In the genomic region with DNA sequence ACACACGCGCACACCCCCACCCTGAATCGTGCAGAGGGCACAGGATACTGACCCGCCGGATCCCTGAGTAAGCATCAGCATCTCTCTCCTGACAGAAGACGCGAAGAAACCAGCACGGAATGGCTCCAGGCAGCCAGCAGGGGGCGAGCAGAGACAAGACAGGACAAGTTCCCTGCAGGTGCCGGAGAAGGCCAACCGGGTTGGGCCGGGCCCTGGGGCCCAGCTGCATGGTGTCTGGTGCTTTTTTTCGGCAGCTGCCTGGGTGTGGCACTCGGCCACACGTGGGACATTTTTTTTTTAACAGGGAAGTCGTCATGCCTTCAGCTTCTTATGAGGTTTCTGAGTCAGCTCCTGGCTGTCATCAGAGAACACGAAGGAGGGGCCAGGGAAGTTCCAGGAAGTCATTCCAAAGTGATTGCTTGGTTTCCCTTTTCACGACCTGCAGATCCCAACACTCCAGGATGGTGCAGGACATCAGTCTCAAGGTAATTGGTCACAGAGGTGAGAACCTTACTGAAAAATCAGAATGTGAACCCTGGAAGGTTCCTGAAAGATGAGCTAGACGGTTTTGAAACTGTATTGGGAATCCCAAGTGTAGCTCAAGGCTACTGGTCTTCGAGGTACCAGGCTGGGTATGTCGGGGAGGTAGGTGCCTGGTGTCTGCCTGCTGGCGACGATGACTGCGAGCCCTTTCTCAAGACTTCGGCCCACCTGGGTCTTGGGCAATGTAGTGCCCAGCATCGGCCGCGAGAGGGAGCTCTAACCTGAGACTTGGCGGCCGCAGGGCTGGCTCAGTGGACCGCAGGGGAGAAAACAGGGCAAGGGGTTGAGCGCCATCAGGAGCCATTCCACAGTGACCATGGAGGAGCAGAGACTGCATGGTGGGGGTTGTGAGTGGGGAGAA, we compare ENCODE assay signal across 8 cellular contexts.
DNase-seq lines count a peak whose midpoint lies in the region; ATAC-seq and TF ChIP-seq lines count a peak whose summit lies in the region.

No MANE protein-coding gene starts in this region.

- peak overlapping the region; percentile 50 for H3K27ac Mint-ChIP-seq in activated T-helper 2 cell treated with anti-CD3 and anti-CD28 coated beads, Interferon-gamma antibody, Interleukin-2, Interleukin-4, amounts not matched to agents 10 μg/mL and 5 μg/mL and 100 μg/mL, durations not matched to agents 14 hours and 24 hours and 36 hours

- intact Hi-C loops in activated T-helper 2 cell treated with anti-CD3 and anti-CD28 coated beads, Interferon-gamma antibody, Interleukin-2, Interleukin-4, amounts not matched to agents 10 μg/mL and 5 μg/mL and 100 μg/mL, durations not matched to agents 14 hours and 24 hours and 36 hours (cut with micrococcal nuclease): loop anchor here (1.0 kb wide), 1 partner anchor 504 kb away; no protein-coding TSS in a partner anchor

- H3K36me3 ChIP-seq in RWPE2 (ENCODE audit: low read depth): no peaks in the 10 kb centered on the region
- no peaks in the 10 kb centered on the region for H3K36me3 ChIP-seq in neural cell (ENCODE audit: insufficient read depth, low read length)

- H3K4me3 ChIP-seq in RWPE2 (ENCODE audit: severe bottlenecking) (no peak overlapping the region), neural cell (ENCODE audit: low read length) (no peak overlapping the region)

- no peaks in the 10 kb centered on the region for H4K20me1 ChIP-seq in neural cell (ENCODE audit: insufficient read depth)

- H3K27me3 ChIP-seq in RWPE2 (ENCODE audit: insufficient read depth, poor library complexity, severe bottlenecking): no peaks in the 10 kb centered on the region
- no peaks in the 10 kb centered on the region for H3K27me3 ChIP-seq in neural cell (ENCODE audit: insufficient read depth, low read depth, low read length)

- H3K4me1 Mint-ChIP-seq in activated T-helper 2 cell treated with anti-CD3 and anti-CD28 coated beads, Interferon-gamma antibody, Interleukin-2, Interleukin-4, amounts not matched to agents 10 μg/mL and 5 μg/mL and 100 μg/mL, durations not matched to agents 14 hours and 24 hours and 36 hours (ENCODE audit: low read depth): peaks cover 11% of the 10 kb centered on the region

- H3K4me2 ChIP-seq in neural cell (ENCODE audit: low read length): no peak overlapping the region

- H3K9me2 ChIP-seq in neural cell (ENCODE audit: insufficient read depth, low read length): no peaks in the 10 kb centered on the region

- TF ChIP-seq CTCF in LNCAP (IDR thresholded peaks at IDR 0.05) (peak; percentile 93), RWPE2 (IDR thresholded peaks at IDR 0.05; ENCODE audit: poor library complexity, severe bottlenecking) (peak; percentile 96), neural cell (IDR thresholded peaks at IDR 0.05; ENCODE audit: poor library complexity, severe bottlenecking) (peak; percentile 88)

- H3K27ac ChIP-seq in RWPE2 (ENCODE audit: poor library complexity, severe bottlenecking) (peak overlapping the region; percentile 84), neural cell (ENCODE audit: low read length) (no peak overlapping the region)

- H3K27me3 Mint-ChIP-seq in activated T-helper 2 cell treated with anti-CD3 and anti-CD28 coated beads, Interferon-gamma antibody, Interleukin-2, Interleukin-4, amounts not matched to agents 10 μg/mL and 5 μg/mL and 100 μg/mL, durations not matched to agents 14 hours and 24 hours and 36 hours (ENCODE audit: low read depth): peaks cover 2% of the 10 kb centered on the region

- H3K9me3 Mint-ChIP-seq in activated T-helper 2 cell treated with anti-CD3 and anti-CD28 coated beads, Interferon-gamma antibody, Interleukin-2, Interleukin-4, amounts not matched to agents 10 μg/mL and 5 μg/mL and 100 μg/mL, durations not matched to agents 14 hours and 24 hours and 36 hours: no peaks in the 10 kb centered on the region

- no peaks in the 10 kb centered on the region for H3F3A ChIP-seq in neural cell (ENCODE audit: insufficient read depth, low read length, poor library complexity, severe bottlenecking)

- no peak overlapping the region for H2AFZ ChIP-seq in neural cell (ENCODE audit: low read depth, low read length)

- no peaks in the 10 kb centered on the region for H3K79me2 ChIP-seq in neural cell (replicated peaks; ENCODE audit: insufficient read depth, low read length)

- no peaks in the 10 kb centered on the region for H3K36me3 Mint-ChIP-seq in activated T-helper 2 cell treated with anti-CD3 and anti-CD28 coated beads, Interferon-gamma antibody, Interleukin-2, Interleukin-4, amounts not matched to agents 10 μg/mL and 5 μg/mL and 100 μg/mL, durations not matched to agents 14 hours and 24 hours and 36 hours (ENCODE audit: low read depth)

- peak; percentile 90 for TF ChIP-seq RAD21 in neural cell (conservative IDR thresholded peaks at IDR 0.05)

- TF ChIP-seq EP300 in neural cell (conservative IDR thresholded peaks at IDR 0.05; ENCODE audit: poor library complexity, severe bottlenecking): no peak

- H3K9ac ChIP-seq in neural cell (ENCODE audit: low read length): no peak overlapping the region

- H3K9me3 ChIP-seq in RWPE2 (ENCODE audit: severe bottlenecking) (no peaks in the 10 kb centered on the region), neural cell (ENCODE audit: low read length) (no peaks in the 10 kb centered on the region)

- peaks cover 21% of the 10 kb centered on the region for H3K4me1 ChIP-seq in RWPE2 (ENCODE audit: insufficient read depth, poor library complexity, severe bottlenecking)

- ATAC-seq in GM21526 (IDR thresholded peaks at IDR 0.05; ENCODE audit: low FRiP score, unreplicated experiment) (peak; percentile 73), RWPE2 (ENCODE audit: low read depth) (peak; percentile 73)

- H3K4me3 Mint-ChIP-seq in activated T-helper 2 cell treated with anti-CD3 and anti-CD28 coated beads, Interferon-gamma antibody, Interleukin-2, Interleukin-4, amounts not matched to agents 10 μg/mL and 5 μg/mL and 100 μg/mL, durations not matched to agents 14 hours and 24 hours and 36 hours (ENCODE audit: low read depth): no peak overlapping the region

- peak; percentile 47 for DNase-seq in CMK (ENCODE audit: low read depth)
- DNase-seq in RWPE2 (ENCODE audit: low spot score): peak; percentile 100
- DNase-seq in activated T-helper 2 cell treated with anti-CD3 and anti-CD28 coated beads, Interferon-gamma antibody, Interleukin-2, Interleukin-4, amounts not matched to agents 10 μg/mL and 5 μg/mL and 100 μg/mL, durations not matched to agents 14 hours and 24 hours and 36 hours (ENCODE audit: low spot score): peak; percentile 72
- peak; percentile 91 for DNase-seq in fibroblast of the conjunctiva (ENCODE audit: low read depth)
- DNase-seq in stimulated activated naive CD4-positive, alpha-beta T cell treated with Interleukin-2 at 50 U/mL for 16 hours (lab: John Stamatoyannopoulos, UW): peak; percentile 71

TF ChIP-seq in neural cell, 6 proteins besides CTCF, POLR2A, EP300 and RAD21:
- TF ChIP-seq MXI1 (conservative IDR thresholded peaks at IDR 0.05; ENCODE audit: poor library complexity, severe bottlenecking) (no peak), SMC3 (conservative IDR thresholded peaks at IDR 0.05; ENCODE audit: poor library complexity) (peak; percentile 95), TAF1 (IDR thresholded peaks at IDR 0.05; ENCODE audit: low read depth) (no peak)
- TF ChIP-seq, protein P1, sequence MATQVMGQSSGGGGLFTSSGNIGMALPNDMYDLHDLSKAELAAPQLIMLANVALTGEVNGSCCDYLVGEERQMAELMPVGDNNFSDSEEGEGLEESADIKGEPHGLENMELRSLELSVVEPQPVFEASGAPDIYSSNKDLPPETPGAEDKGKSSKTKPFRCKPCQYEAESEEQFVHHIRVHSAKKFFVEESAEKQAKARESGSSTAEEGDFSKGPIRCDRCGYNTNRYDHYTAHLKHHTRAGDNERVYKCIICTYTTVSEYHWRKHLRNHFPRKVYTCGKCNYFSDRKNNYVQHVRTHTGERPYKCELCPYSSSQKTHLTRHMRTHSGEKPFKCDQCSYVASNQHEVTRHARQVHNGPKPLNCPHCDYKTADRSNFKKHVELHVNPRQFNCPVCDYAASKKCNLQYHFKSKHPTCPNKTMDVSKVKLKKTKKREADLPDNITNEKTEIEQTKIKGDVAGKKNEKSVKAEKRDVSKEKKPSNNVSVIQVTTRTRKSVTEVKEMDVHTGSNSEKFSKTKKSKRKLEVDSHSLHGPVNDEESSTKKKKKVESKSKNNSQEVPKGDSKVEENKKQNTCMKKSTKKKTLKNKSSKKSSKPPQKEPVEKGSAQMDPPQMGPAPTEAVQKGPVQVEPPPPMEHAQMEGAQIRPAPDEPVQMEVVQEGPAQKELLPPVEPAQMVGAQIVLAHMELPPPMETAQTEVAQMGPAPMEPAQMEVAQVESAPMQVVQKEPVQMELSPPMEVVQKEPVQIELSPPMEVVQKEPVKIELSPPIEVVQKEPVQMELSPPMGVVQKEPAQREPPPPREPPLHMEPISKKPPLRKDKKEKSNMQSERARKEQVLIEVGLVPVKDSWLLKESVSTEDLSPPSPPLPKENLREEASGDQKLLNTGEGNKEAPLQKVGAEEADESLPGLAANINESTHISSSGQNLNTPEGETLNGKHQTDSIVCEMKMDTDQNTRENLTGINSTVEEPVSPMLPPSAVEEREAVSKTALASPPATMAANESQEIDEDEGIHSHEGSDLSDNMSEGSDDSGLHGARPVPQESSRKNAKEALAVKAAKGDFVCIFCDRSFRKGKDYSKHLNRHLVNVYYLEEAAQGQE (IDR thresholded peaks at IDR 0.05; ENCODE audit: borderline replicate concordance): no peak

Comparison
In these comparisons a context has a peak if more than half of its experiments do, and no peak if none do; other contexts are left out.
1. DNase-seq: peak in every context shown above with its lines; median percentile 100 in RWPE2; 91 in fibroblast of the conjunctiva; 72 in activated T-helper 2 cell treated with anti-CD3 and anti-CD28 coated beads, Interferon-gamma antibody, Interleukin-2, Interleukin-4, amounts not matched to agents 10 μg/mL and 5 μg/mL and 100 μg/mL, durations not matched to agents 14 hours and 24 hours and 36 hours; 71 in stimulated activated naive CD4-positive, alpha-beta T cell treated with Interleukin-2 at 50 U/mL for 16 hours; 47 in CMK.